ENCODE assay signal across 1 cellular context in the genomic region with DNA sequence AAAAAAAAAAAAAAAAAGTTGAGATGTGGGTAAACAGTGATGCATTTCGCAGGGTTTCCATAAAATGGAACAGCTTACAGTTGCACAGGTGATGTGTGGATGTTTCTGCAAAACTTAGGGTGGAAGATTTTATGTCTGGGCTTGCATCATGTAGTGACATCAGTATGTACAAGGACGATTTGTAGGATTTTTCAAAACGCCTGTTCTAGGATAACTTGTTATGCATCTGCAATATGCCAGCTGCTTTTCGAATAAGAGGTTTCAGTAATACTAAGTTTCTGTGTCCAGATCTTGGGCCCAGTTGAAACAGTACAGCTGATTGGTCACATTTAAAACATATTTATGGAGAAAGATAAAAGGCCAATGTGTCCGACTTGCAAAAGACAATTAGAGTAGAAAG.
A peak's percentile ranks its signal among the peaks of the same experiment; 100 is the strongest.
TF ChIP-seq lines count a peak whose summit lies in the region.

No MANE protein-coding gene starts in this region.

TF ChIP-seq in K562, 482 proteins besides CTCF, POLR2A, EP300 and RAD21 (continued from another document):
- TF ChIP-seq, protein P1, sequence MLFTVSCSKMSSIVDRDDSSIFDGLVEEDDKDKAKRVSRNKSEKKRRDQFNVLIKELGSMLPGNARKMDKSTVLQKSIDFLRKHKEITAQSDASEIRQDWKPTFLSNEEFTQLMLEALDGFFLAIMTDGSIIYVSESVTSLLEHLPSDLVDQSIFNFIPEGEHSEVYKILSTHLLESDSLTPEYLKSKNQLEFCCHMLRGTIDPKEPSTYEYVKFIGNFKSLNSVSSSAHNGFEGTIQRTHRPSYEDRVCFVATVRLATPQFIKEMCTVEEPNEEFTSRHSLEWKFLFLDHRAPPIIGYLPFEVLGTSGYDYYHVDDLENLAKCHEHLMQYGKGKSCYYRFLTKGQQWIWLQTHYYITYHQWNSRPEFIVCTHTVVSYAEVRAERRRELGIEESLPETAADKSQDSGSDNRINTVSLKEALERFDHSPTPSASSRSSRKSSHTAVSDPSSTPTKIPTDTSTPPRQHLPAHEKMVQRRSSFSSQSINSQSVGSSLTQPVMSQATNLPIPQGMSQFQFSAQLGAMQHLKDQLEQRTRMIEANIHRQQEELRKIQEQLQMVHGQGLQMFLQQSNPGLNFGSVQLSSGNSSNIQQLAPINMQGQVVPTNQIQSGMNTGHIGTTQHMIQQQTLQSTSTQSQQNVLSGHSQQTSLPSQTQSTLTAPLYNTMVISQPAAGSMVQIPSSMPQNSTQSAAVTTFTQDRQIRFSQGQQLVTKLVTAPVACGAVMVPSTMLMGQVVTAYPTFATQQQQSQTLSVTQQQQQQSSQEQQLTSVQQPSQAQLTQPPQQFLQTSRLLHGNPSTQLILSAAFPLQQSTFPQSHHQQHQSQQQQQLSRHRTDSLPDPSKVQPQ (CRISPR knock-in tag; IDR thresholded peaks at IDR 0.05; ENCODE audit: borderline replicate concordance): no peak
- no peak for TF ChIP-seq RBM25 (IDR thresholded peaks at IDR 0.05; ENCODE audit: low read depth, low read length, severe bottlenecking)
- TF ChIP-seq PHF8 (IDR thresholded peaks at IDR 0.05; ENCODE audit: borderline replicate concordance, low read length): no peak
- no peak for TF ChIP-seq CREB1 (IDR thresholded peaks at IDR 0.05)
- no peak for TF ChIP-seq CREB1 (CRISPR knock-in tag; IDR thresholded peaks at IDR 0.05)
- TF ChIP-seq EP400 (IDR thresholded peaks at IDR 0.05): 0 out of 2 replicates have a peak, but pooled peaks have one; percentile 15
- TF ChIP-seq PCBP1 (IDR thresholded peaks at IDR 0.05; ENCODE audit: low read depth, low read length, poor library complexity, severe bottlenecking): no peak
- TF ChIP-seq, protein P2, sequence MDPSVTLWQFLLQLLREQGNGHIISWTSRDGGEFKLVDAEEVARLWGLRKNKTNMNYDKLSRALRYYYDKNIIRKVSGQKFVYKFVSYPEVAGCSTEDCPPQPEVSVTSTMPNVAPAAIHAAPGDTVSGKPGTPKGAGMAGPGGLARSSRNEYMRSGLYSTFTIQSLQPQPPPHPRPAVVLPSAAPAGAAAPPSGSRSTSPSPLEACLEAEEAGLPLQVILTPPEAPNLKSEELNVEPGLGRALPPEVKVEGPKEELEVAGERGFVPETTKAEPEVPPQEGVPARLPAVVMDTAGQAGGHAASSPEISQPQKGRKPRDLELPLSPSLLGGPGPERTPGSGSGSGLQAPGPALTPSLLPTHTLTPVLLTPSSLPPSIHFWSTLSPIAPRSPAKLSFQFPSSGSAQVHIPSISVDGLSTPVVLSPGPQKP (CRISPR knock-in tag; IDR thresholded peaks at IDR 0.05): no peak
- TF ChIP-seq, protein P3, sequence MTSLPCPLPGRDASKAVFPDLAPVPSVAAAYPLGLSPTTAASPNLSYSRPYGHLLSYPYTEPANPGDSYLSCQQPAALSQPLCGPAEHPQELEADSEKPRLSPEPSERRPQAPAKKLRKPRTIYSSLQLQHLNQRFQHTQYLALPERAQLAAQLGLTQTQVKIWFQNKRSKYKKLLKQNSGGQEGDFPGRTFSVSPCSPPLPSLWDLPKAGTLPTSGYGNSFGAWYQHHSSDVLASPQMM (CRISPR knock-in tag; IDR thresholded peaks at IDR 0.05): no peak
- TF ChIP-seq, protein P4, sequence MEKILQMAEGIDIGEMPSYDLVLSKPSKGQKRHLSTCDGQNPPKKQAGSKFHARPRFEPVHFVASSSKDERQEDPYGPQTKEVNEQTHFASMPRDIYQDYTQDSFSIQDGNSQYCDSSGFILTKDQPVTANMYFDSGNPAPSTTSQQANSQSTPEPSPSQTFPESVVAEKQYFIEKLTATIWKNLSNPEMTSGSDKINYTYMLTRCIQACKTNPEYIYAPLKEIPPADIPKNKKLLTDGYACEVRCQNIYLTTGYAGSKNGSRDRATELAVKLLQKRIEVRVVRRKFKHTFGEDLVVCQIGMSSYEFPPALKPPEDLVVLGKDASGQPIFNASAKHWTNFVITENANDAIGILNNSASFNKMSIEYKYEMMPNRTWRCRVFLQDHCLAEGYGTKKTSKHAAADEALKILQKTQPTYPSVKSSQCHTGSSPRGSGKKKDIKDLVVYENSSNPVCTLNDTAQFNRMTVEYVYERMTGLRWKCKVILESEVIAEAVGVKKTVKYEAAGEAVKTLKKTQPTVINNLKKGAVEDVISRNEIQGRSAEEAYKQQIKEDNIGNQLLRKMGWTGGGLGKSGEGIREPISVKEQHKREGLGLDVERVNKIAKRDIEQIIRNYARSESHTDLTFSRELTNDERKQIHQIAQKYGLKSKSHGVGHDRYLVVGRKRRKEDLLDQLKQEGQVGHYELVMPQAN (IDR thresholded peaks at IDR 0.05; ENCODE audit: borderline replicate concordance): peak; percentile 10; the same call in 1 of the 2 replicates
- no peak for TF ChIP-seq ARNT (IDR thresholded peaks at IDR 0.05)
- peak; percentile 53; the same call in 1 of the 2 replicates for TF ChIP-seq CEBPB (tag; IDR thresholded peaks at IDR 0.05)
- TF ChIP-seq, protein P5, sequence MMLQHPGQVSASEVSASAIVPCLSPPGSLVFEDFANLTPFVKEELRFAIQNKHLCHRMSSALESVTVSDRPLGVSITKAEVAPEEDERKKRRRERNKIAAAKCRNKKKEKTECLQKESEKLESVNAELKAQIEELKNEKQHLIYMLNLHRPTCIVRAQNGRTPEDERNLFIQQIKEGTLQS (IDR thresholded peaks at IDR 0.05): peak; percentile 80
- TF ChIP-seq, protein P5 (CRISPR knock-in tag; conservative IDR thresholded peaks at IDR 0.05): no peak
- TF ChIP-seq, protein P6, sequence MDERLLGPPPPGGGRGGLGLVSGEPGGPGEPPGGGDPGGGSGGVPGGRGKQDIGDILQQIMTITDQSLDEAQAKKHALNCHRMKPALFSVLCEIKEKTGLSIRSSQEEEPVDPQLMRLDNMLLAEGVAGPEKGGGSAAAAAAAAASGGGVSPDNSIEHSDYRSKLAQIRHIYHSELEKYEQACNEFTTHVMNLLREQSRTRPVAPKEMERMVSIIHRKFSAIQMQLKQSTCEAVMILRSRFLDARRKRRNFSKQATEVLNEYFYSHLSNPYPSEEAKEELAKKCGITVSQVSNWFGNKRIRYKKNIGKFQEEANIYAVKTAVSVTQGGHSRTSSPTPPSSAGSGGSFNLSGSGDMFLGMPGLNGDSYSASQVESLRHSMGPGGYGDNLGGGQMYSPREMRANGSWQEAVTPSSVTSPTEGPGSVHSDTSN (CRISPR knock-in tag; IDR thresholded peaks at IDR 0.05; ENCODE audit: low read depth): no peak
- TF ChIP-seq, protein P6 (tag; conservative IDR thresholded peaks at IDR 0.05; ENCODE audit: low read depth): no peak
- no peak for TF ChIP-seq MTF1 (CRISPR knock-in tag; IDR thresholded peaks at IDR 0.05; ENCODE audit: borderline replicate concordance)
- TF ChIP-seq ATF7 (IDR thresholded peaks at IDR 0.05): peak; percentile 26; the same call in 1 of the 2 replicates
- no peak for TF ChIP-seq ZNF133 (CRISPR knock-in tag; IDR thresholded peaks at IDR 0.05)
- no peak for TF ChIP-seq CHCHD3 (CRISPR knock-in tag; IDR thresholded peaks at IDR 0.05)
- TF ChIP-seq MAFK (IDR thresholded peaks at IDR 0.05; ENCODE audit: low read length): no peak
TF ChIP-seq in K562: peak in this region for 11.
